ENCODE assay signal across 1 cellular context in the genomic region with DNA sequence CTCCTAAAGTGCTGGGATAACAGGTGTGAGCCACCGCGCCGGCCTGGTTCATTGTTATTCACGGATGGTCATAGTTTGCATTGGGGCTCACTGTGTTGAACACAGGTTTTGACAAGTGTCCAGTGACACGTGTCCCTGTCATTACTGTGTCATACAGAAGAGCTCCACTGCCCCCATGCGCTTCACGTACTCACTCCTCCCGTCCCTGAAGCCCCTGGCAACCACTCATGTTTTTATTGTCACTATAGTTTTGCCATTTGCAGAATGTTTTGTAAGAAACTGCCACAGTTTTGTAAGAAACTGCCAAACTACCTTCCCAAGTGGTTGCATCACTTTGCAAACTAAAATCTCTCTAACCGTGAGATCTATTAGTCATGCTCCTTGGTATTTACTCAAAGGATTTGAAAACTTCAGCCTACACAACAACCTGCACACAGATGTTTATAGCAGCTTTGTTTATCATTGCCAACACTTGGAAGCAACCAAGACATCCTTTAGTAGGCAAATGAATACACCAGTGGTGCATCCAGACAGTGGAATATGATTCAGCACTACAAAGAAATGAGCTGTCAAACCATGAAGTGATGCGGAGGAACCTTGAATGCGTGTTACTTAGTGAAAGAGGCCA.
A peak's percentile ranks its signal among the peaks of the same experiment; 100 is the strongest.
TF ChIP-seq lines count a peak whose summit lies in the region.

No MANE protein-coding gene starts in this region.

TF ChIP-seq in K562, 482 proteins besides CTCF, POLR2A, EP300 and RAD21 (continued from another document and continues in another):
- TF ChIP-seq, protein P1, sequence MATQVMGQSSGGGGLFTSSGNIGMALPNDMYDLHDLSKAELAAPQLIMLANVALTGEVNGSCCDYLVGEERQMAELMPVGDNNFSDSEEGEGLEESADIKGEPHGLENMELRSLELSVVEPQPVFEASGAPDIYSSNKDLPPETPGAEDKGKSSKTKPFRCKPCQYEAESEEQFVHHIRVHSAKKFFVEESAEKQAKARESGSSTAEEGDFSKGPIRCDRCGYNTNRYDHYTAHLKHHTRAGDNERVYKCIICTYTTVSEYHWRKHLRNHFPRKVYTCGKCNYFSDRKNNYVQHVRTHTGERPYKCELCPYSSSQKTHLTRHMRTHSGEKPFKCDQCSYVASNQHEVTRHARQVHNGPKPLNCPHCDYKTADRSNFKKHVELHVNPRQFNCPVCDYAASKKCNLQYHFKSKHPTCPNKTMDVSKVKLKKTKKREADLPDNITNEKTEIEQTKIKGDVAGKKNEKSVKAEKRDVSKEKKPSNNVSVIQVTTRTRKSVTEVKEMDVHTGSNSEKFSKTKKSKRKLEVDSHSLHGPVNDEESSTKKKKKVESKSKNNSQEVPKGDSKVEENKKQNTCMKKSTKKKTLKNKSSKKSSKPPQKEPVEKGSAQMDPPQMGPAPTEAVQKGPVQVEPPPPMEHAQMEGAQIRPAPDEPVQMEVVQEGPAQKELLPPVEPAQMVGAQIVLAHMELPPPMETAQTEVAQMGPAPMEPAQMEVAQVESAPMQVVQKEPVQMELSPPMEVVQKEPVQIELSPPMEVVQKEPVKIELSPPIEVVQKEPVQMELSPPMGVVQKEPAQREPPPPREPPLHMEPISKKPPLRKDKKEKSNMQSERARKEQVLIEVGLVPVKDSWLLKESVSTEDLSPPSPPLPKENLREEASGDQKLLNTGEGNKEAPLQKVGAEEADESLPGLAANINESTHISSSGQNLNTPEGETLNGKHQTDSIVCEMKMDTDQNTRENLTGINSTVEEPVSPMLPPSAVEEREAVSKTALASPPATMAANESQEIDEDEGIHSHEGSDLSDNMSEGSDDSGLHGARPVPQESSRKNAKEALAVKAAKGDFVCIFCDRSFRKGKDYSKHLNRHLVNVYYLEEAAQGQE (CRISPR knock-in tag; IDR thresholded peaks at IDR 0.05; ENCODE audit: low read depth): no peak
- TF ChIP-seq, protein P2, sequence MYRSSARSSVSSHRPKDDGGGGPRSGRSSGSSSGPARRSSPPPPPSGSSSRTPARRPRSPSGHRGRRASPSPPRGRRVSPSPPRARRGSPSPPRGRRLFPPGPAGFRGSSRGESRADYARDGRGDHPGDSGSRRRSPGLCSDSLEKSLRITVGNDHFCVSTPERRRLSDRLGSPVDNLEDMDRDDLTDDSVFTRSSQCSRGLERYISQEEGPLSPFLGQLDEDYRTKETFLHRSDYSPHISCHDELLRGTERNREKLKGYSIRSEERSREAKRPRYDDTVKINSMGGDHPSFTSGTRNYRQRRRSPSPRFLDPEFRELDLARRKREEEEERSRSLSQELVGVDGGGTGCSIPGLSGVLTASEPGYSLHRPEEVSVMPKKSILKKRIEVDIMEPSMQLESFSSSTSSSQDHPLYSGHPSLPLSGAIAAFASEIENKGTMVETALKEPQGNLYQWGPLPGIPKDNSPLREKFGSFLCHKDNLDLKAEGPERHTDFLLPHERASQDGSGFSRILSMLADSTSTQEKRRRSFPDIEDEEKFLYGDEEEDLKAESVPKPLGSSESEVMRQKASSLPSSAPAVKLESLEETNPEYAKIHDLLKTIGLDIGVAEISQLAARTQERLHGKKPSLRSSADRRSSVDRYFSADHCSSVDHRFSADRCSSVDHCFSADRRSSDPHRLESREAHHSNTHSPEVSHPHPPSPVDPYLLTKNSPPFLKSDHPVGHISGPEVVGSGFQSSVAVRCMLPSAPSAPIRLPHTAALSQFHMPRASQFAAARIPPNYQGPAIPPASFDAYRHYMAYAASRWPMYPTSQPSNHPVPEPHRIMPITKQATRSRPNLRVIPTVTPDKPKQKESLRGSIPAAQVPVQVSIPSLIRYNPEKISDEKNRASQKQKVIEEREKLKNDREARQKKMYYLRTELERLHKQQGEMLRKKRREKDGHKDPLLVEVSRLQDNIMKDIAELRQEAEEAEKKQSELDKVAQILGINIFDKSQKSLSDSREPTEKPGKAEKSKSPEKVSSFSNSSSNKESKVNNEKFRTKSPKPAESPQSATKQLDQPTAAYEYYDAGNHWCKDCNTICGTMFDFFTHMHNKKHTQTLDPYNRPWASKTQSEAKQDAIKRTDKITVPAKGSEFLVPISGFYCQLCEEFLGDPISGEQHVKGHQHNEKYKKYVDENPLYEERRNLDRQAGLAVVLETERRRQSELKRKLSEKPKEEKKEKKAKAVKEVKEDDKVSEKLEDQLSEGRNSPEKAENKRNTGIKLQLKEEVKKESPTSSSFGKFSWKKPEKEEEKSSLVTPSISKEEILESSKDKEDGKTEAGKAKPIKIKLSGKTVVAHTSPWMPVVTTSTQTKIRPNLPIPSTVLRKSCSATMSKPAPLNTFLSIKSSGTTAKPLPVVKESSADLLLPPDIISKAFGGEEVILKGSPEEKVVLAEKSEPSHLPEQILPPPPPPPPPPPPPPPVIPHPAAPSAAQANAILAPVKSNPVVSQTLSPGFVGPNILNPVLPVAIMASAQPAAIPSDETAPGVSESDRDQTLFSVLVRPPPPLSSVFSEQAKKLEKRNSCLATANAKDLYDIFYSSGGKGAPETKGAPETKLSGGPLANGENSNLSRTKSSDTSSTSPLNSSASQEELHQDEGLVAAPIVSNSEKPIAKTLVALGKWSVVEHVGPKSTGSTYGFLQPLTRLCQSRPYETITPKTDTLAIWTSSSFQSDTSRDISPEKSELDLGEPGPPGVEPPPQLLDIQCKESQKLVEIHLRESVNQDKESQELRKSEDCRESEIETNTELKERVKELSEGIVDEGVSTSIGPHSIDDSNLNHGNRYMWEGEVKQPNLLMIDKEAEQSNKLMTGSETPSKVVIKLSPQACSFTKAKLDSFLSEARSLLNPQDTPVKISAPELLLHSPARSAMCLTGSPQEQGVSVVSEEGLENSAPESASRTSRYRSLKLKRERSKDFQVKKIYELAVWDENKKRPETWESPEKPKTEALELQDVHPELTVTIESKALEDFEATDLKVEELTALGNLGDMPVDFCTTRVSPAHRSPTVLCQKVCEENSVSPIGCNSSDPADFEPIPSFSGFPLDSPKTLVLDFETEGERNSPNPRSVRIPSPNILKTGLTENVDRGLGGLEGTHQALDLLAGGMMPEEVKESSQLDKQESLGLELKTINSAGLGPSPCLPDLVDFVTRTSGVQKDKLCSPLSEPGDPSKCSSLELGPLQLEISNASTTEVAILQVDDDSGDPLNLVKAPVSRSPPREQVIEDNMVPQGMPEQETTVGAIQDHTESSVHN (IDR thresholded peaks at IDR 0.05; ENCODE audit: borderline replicate concordance in 1 of 2, low read depth in 1 of 2): no peak
- TF ChIP-seq SMC3 (conservative IDR thresholded peaks at IDR 0.05; ENCODE audit: insufficient read depth, low read depth, low read length) (0 out of 2 replicates have a peak, but pooled peaks have one; percentile 12), DDX20 (tag; IDR thresholded peaks at IDR 0.05; ENCODE audit: low read depth) (no peak), BHLHE40 (IDR thresholded peaks at IDR 0.05; ENCODE audit: low read length) (peak; percentile 14; the same call in 1 of the 2 replicates), SMAD1 (IDR thresholded peaks at IDR 0.05; ENCODE audit: low read depth, low read length, partially characterized antibody) (no peak), XRCC5 (IDR thresholded peaks at IDR 0.05; ENCODE audit: low read depth, low read length) (no peak), STAG1 (CRISPR knock-in tag; IDR thresholded peaks at IDR 0.05; ENCODE audit: borderline replicate concordance) (peak; percentile 49; the same call in 1 of the 2 replicates), HNRNPK (IDR thresholded peaks at IDR 0.05; ENCODE audit: low read depth, low read length, poor library complexity, severe bottlenecking) (no peak), CREM (IDR thresholded peaks at IDR 0.05; ENCODE audit: low read depth) (no peak), ILF3 (IDR thresholded peaks at IDR 0.05; ENCODE audit: borderline replicate concordance) (no peak), ETV1 (tag; conservative IDR thresholded peaks at IDR 0.05; ENCODE audit: low read depth) (no peak), ZNF121 (CRISPR knock-in tag; conservative IDR thresholded peaks at IDR 0.05) (no peak), ZFP1 (CRISPR knock-in tag; IDR thresholded peaks at IDR 0.05) (no peak), NCOR1 (IDR thresholded peaks at IDR 0.05) (no peak), LARP7 (IDR thresholded peaks at IDR 0.05) (no peak), KAT8 (IDR thresholded peaks at IDR 0.05; ENCODE audit: low read depth) (no peak), ZNF133 (CRISPR knock-in tag; IDR thresholded peaks at IDR 0.05) (no peak), PTRF (tag; IDR thresholded peaks at IDR 0.05) (no peak), MYC (IDR thresholded peaks at IDR 0.05; ENCODE audit: low read depth, low read length) (peak; percentile 69), MYC (CRISPR knock-in tag; IDR thresholded peaks at IDR 0.05; ENCODE audit: borderline replicate concordance, low read depth) (no peak)
- TF ChIP-seq, protein P3, sequence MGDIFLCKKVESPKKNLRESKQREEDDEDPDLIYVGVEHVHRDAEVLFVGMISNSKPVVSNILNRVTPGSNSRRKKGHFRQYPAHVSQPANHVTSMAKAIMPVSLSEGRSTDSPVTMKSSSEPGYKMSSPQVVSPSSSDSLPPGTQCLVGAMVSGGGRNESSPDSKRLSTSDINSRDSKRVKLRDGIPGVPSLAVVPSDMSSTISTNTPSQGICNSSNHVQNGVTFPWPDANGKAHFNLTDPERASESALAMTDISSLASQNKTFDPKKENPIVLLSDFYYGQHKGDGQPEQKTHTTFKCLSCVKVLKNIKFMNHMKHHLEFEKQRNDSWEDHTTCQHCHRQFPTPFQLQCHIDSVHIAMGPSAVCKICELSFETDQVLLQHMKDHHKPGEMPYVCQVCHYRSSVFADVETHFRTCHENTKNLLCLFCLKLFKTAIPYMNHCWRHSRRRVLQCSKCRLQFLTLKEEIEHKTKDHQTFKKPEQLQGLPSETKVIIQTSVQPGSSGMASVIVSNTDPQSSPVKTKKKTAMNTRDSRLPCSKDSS (IDR thresholded peaks at IDR 0.05; ENCODE audit: low read depth, partially characterized antibody): no peak
- TF ChIP-seq, protein P4, sequence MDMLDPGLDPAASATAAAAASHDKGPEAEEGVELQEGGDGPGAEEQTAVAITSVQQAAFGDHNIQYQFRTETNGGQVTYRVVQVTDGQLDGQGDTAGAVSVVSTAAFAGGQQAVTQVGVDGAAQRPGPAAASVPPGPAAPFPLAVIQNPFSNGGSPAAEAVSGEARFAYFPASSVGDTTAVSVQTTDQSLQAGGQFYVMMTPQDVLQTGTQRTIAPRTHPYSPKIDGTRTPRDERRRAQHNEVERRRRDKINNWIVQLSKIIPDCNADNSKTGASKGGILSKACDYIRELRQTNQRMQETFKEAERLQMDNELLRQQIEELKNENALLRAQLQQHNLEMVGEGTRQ (CRISPR knock-in tag; IDR thresholded peaks at IDR 0.05): peak; percentile 34
- TF ChIP-seq, protein P5, sequence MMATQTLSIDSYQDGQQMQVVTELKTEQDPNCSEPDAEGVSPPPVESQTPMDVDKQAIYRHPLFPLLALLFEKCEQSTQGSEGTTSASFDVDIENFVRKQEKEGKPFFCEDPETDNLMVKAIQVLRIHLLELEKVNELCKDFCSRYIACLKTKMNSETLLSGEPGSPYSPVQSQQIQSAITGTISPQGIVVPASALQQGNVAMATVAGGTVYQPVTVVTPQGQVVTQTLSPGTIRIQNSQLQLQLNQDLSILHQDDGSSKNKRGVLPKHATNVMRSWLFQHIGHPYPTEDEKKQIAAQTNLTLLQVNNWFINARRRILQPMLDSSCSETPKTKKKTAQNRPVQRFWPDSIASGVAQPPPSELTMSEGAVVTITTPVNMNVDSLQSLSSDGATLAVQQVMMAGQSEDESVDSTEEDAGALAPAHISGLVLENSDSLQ (IDR thresholded peaks at IDR 0.05): peak; percentile 38
- TF ChIP-seq, protein P6, sequence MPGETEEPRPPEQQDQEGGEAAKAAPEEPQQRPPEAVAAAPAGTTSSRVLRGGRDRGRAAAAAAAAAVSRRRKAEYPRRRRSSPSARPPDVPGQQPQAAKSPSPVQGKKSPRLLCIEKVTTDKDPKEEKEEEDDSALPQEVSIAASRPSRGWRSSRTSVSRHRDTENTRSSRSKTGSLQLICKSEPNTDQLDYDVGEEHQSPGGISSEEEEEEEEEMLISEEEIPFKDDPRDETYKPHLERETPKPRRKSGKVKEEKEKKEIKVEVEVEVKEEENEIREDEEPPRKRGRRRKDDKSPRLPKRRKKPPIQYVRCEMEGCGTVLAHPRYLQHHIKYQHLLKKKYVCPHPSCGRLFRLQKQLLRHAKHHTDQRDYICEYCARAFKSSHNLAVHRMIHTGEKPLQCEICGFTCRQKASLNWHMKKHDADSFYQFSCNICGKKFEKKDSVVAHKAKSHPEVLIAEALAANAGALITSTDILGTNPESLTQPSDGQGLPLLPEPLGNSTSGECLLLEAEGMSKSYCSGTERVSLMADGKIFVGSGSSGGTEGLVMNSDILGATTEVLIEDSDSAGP (CRISPR knock-in tag; IDR thresholded peaks at IDR 0.05): no peak
- TF ChIP-seq, protein P7, sequence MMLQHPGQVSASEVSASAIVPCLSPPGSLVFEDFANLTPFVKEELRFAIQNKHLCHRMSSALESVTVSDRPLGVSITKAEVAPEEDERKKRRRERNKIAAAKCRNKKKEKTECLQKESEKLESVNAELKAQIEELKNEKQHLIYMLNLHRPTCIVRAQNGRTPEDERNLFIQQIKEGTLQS (IDR thresholded peaks at IDR 0.05): peak; percentile 30; the same call in 1 of the 2 replicates
- TF ChIP-seq, protein P7 (CRISPR knock-in tag; conservative IDR thresholded peaks at IDR 0.05): no peak
- TF ChIP-seq, protein P8, sequence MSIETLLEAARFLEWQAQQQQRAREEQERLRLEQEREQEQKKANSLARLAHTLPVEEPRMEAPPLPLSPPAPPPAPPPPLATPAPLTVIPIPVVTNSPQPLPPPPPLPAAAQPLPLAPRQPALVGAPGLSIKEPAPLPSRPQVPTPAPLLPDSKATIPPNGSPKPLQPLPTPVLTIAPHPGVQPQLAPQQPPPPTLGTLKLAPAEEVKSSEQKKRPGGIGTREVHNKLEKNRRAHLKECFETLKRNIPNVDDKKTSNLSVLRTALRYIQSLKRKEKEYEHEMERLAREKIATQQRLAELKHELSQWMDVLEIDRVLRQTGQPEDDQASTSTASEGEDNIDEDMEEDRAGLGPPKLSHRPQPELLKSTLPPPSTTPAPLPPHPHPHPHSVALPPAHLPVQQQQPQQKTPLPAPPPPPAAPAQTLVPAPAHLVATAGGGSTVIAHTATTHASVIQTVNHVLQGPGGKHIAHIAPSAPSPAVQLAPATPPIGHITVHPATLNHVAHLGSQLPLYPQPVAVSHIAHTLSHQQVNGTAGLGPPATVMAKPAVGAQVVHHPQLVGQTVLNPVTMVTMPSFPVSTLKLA (conservative IDR thresholded peaks at IDR 0.05): peak; percentile 77 to 88; a peak in 3 of 4 replicates
- TF ChIP-seq, protein P9, sequence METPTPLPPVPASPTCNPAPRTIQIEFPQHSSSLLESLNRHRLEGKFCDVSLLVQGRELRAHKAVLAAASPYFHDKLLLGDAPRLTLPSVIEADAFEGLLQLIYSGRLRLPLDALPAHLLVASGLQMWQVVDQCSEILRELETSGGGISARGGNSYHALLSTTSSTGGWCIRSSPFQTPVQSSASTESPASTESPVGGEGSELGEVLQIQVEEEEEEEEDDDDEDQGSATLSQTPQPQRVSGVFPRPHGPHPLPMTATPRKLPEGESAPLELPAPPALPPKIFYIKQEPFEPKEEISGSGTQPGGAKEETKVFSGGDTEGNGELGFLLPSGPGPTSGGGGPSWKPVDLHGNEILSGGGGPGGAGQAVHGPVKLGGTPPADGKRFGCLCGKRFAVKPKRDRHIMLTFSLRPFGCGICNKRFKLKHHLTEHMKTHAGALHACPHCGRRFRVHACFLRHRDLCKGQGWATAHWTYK (CRISPR knock-in tag; IDR thresholded peaks at IDR 0.05): no peak
